Comparison of ENCODE assay signal across 8 cellular contexts in genomic region chr12:32134144-32134888, GRCh38. TPM values are rescaled to one million over a fixed set of nuclear protein-coding genes. Genes with fewer than 3 reads are reported as not detected.
DNase-seq lines count a peak whose midpoint lies in the region; ATAC-seq and TF ChIP-seq lines count a peak whose summit lies in the region.

No MANE protein-coding gene starts in this region.

- no peak overlapping the region for H3K4me3 ChIP-seq in epithelial cell of esophagus (ENCODE audit: low read length)

- TF ChIP-seq CTCF in epithelial cell of esophagus (IDR thresholded peaks at IDR 0.05; ENCODE audit: insufficient read depth, low read depth, low read length, missing control alignments): no peak

- ATAC-seq in HG03095 (IDR thresholded peaks at IDR 0.05; ENCODE audit: unreplicated experiment) (peak; percentile 48), left ventricle myocardium superior (no peak)

- intact Hi-C loops in left ventricle myocardium superior (cut with micrococcal nuclease): no loop called here

- DNase-seq in DMS 273 (lab: John Stamatoyannopoulos, UW; ENCODE audit: unreplicated experiment) (peak; percentile 55), DMS 273 treated with DMSO at 0.1 percent for 48 hours (lab: John Stamatoyannopoulos, UW) (no peak), epithelial cell of esophagus (ENCODE audit: low read depth) (peak; percentile 59), left ventricle myocardium superior (no peak), COLO829 (ENCODE audit: low spot score) (no peak)
- peak; percentile 4 for DNase-seq in activated CD4-positive, CD25-positive, alpha-beta regulatory T cell treated with anti-CD3 and anti-CD28 coated beads, Interleukin-2, amount 50 U/mL, for 16 hours (ENCODE audit: low read depth, low spot score)
- DNase-seq in stimulated activated CD8-positive, alpha-beta memory T cell treated with anti-CD3 and anti-CD28 coated beads, Interleukin-7, amount 100 ng/mL, for 4 hours (ENCODE audit: low read depth in 2 of 2): peak; percentile 10 to 22

RNA-seq across cellular contexts. Expression of gene BICD1, which starts 27.7 kb away (rescaled TPM):
- 4.5 TPM for total RNA-seq in left ventricle myocardium superior

Comparison
In these comparisons a context has a peak if more than half of its experiments do, and no peak if none do; other contexts are left out.
1. DNase-seq: peak in DMS 273 (single experiment), activated CD4-positive, CD25-positive, alpha-beta regulatory T cell treated with anti-CD3 and anti-CD28 coated beads, Interleukin-2, amount 50 U/mL, for 16 hours (single experiment), epithelial cell of esophagus (single experiment) and stimulated activated CD8-positive, alpha-beta memory T cell treated with anti-CD3 and anti-CD28 coated beads, Interleukin-7, amount 100 ng/mL, for 4 hours (2 of 2); none in DMS 273 treated with DMSO at 0.1 percent for 48 hours (single experiment), left ventricle myocardium superior (single experiment) and COLO829 (single experiment).